In genomic region chr2:177622516-177622915, GRCh38 we compare ENCODE assay signal across 14 cellular contexts.
A peak's percentile ranks its signal among the peaks of the same experiment; 100 is the strongest.
DNase-seq lines count a peak whose midpoint lies in the region; ATAC-seq and TF ChIP-seq lines count a peak whose summit lies in the region.
"Had no signal": no experiment of that assay in that cellular context is flagged by ENCODE, and none has a peak within 500 bp of the region (broad histone marks: within the 10 kb centered on the region; RNA-seq: fewer than 3 reads in every experiment).

No MANE protein-coding gene starts in this region.

- no peaks in the 10 kb centered on the region for H3K27me3 ChIP-seq in GM23338 (ENCODE audit: insufficient read depth)

- DNase-seq in AG09309 (ENCODE audit: low read depth) (no peak), GM23338 (ENCODE audit: low spot score) (peak; percentile 54), WTC11 (ENCODE audit: low spot score) (peak; percentile 14), medulla oblongata (ENCODE audit: extremely low spot score) (peak; percentile 46), inferior parietal cortex (ENCODE audit: extremely low spot score) (no peak), mesenteric fat pad (ENCODE audit: low spot score) (no peak)
- no peak for DNase-seq in activated CD4-positive, alpha-beta T cell treated with anti-CD3 and anti-CD28 coated beads, Interleukin-2, amount 50 U/mL, for 1 hour
- DNase-seq: activated CD4-positive, CD25-positive, alpha-beta regulatory T cell; CD8-positive, alpha-beta memory T cell; stimulated activated CD4-positive, alpha-beta T cell treated with anti-CD3 and anti-CD28 coated beads, Interleukin-4, amount 100 ng/mL, for 4 hours had no signal

- H3K4me3 Mint-ChIP-seq in GM23338, result no peak overlapping the region
- no peak overlapping the region for H3K4me3 Mint-ChIP-seq in WTC11
- H3K4me3 Mint-ChIP-seq: natural killer cell treated with Interleukin-12 subunit alpha and Interleukin-12 subunit beta and Interleukin-15 and Interleukin-18, amount 100 ng/mL, for 72 hours had no signal

- no peaks in the 10 kb centered on the region for H3K9me2 ChIP-seq in GM23338 (ENCODE audit: insufficient read depth)

- peaks cover 17% of the 10 kb centered on the region; the same call in 1 of the 2 replicates for H3K4me1 ChIP-seq in GM23338 (ENCODE audit: insufficient read depth)

- CTCF ChIA-PET in WTC11 (lab: Charles Lee), result no interaction called here

- peaks cover 18% of the 10 kb centered on the region for H3K4me1 Mint-ChIP-seq in GM23338
- H3K4me1 Mint-ChIP-seq in WTC11, result peaks cover 13% of the 10 kb centered on the region; the same call in 1 of the 2 replicates

- H3K27ac ChIP-seq in GM23338 (ENCODE audit: low read depth), result no peak overlapping the region
- H3K27ac ChIP-seq: coronary artery had no signal

- H3K4me3 ChIP-seq in AG09309 (ENCODE audit: control insufficient read depth, low read depth, low read length) (no peak overlapping the region), GM23338 (no peak overlapping the region)
- H3K4me3 ChIP-seq: coronary artery had no signal

- no peaks in the 10 kb centered on the region for H3K36me3 Mint-ChIP-seq in GM23338 (ENCODE audit: low read depth)
- H3K36me3 Mint-ChIP-seq in WTC11, result no peaks in the 10 kb centered on the region
- H3K36me3 Mint-ChIP-seq: natural killer cell treated with Interleukin-12 subunit alpha and Interleukin-12 subunit beta and Interleukin-15 and Interleukin-18, amount 100 ng/mL, for 72 hours had no signal

- no peaks in the 10 kb centered on the region for H3K79me2 ChIP-seq in GM23338 (replicated peaks; ENCODE audit: insufficient read depth)

- H2AFZ ChIP-seq in GM23338, result peak overlapping the region; percentile 72

- H3F3A ChIP-seq in GM23338 (replicated peaks; ENCODE audit: low read depth), result no peaks in the 10 kb centered on the region

- H3K36me3 ChIP-seq in GM23338 (ENCODE audit: insufficient read depth), result no peaks in the 10 kb centered on the region

- TF ChIP-seq CTCF in AG09309 (IDR thresholded peaks at IDR 0.05; ENCODE audit: control insufficient read depth, insufficient read depth, low read depth, low read length, missing control alignments) (peak; percentile 62), GM23338 (conservative IDR thresholded peaks at IDR 0.05; ENCODE audit: low read depth in 2 of 2) (peak; percentile 18 to 25; a peak in 2 of 4 replicates), WTC11 (IDR thresholded peaks at IDR 0.05) (no peak)

- H3K27ac Mint-ChIP-seq in GM23338 (peak overlapping the region; percentile 71; the same call in 1 of the 2 replicates), WTC11 (no peak overlapping the region)
- H3K27ac Mint-ChIP-seq: natural killer cell treated with Interleukin-12 subunit alpha and Interleukin-12 subunit beta and Interleukin-15 and Interleukin-18, amount 100 ng/mL, for 72 hours had no signal

- H3K27me3 Mint-ChIP-seq in GM23338 (ENCODE audit: insufficient read depth, low read depth, poor library complexity), result peaks cover 4% of the 10 kb centered on the region
- peaks cover 17% of the 10 kb centered on the region; the same call in 1 of the 2 replicates for H3K27me3 Mint-ChIP-seq in WTC11 (ENCODE audit: low read depth)

- peak; percentile 30 for ATAC-seq in GM23338
- ATAC-seq in WTC11, result peak; percentile 47
- no peak for ATAC-seq in HG03039 (IDR thresholded peaks at IDR 0.05; ENCODE audit: unreplicated experiment)
- ATAC-seq: natural killer cell treated with Interleukin-12 subunit alpha and Interleukin-12 subunit beta and Interleukin-15 and Interleukin-18, amount 100 ng/mL, for 72 hours; Panc1 had no signal

- H3K9me3 Mint-ChIP-seq in GM23338 (no peaks in the 10 kb centered on the region), WTC11 (no peaks in the 10 kb centered on the region)
- H3K9me3 Mint-ChIP-seq: CD8-positive, alpha-beta memory T cell; natural killer cell treated with Interleukin-12 subunit alpha and Interleukin-12 subunit beta and Interleukin-15 and Interleukin-18, amount 100 ng/mL, for 72 hours had no signal

- H4K20me1 ChIP-seq in GM23338 (replicated peaks; ENCODE audit: insufficient read depth), result no peaks in the 10 kb centered on the region

- H3K4me2 ChIP-seq in GM23338, result no peak overlapping the region; the same call in 1 of the 2 replicates

- POLR2A ChIA-PET in WTC11 (lab: Charles Lee), result no interaction called here

TF ChIP-seq in GM23338, 12 proteins besides CTCF, POLR2A, EP300 and RAD21 (continues in another document):
- no peak for TF ChIP-seq ZNF331 (CRISPR knock-in tag; IDR thresholded peaks at IDR 0.05; ENCODE audit: low read depth)
- no peak for TF ChIP-seq EZH2 (IDR thresholded peaks at IDR 0.05; ENCODE audit: low read depth, unreplicated experiment)
- TF ChIP-seq NANOG (IDR thresholded peaks at IDR 0.05; ENCODE audit: borderline replicate concordance), result no peak
- no peak for TF ChIP-seq JUNB (IDR thresholded peaks at IDR 0.05; ENCODE audit: unreplicated experiment)
- TF ChIP-seq, protein P1, sequence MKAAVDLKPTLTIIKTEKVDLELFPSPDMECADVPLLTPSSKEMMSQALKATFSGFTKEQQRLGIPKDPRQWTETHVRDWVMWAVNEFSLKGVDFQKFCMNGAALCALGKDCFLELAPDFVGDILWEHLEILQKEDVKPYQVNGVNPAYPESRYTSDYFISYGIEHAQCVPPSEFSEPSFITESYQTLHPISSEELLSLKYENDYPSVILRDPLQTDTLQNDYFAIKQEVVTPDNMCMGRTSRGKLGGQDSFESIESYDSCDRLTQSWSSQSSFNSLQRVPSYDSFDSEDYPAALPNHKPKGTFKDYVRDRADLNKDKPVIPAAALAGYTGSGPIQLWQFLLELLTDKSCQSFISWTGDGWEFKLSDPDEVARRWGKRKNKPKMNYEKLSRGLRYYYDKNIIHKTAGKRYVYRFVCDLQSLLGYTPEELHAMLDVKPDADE (IDR thresholded peaks at IDR 0.05), result no peak
- TF ChIP-seq, protein P2, sequence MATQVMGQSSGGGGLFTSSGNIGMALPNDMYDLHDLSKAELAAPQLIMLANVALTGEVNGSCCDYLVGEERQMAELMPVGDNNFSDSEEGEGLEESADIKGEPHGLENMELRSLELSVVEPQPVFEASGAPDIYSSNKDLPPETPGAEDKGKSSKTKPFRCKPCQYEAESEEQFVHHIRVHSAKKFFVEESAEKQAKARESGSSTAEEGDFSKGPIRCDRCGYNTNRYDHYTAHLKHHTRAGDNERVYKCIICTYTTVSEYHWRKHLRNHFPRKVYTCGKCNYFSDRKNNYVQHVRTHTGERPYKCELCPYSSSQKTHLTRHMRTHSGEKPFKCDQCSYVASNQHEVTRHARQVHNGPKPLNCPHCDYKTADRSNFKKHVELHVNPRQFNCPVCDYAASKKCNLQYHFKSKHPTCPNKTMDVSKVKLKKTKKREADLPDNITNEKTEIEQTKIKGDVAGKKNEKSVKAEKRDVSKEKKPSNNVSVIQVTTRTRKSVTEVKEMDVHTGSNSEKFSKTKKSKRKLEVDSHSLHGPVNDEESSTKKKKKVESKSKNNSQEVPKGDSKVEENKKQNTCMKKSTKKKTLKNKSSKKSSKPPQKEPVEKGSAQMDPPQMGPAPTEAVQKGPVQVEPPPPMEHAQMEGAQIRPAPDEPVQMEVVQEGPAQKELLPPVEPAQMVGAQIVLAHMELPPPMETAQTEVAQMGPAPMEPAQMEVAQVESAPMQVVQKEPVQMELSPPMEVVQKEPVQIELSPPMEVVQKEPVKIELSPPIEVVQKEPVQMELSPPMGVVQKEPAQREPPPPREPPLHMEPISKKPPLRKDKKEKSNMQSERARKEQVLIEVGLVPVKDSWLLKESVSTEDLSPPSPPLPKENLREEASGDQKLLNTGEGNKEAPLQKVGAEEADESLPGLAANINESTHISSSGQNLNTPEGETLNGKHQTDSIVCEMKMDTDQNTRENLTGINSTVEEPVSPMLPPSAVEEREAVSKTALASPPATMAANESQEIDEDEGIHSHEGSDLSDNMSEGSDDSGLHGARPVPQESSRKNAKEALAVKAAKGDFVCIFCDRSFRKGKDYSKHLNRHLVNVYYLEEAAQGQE (IDR thresholded peaks at IDR 0.05; ENCODE audit: unreplicated experiment), result no peak

TF ChIP-seq in WTC11, 78 proteins besides CTCF, POLR2A, EP300 and RAD21:
- TF ChIP-seq TEAD4 (CRISPR knock-in tag; IDR thresholded peaks at IDR 0.05) (no peak), GABPB1 (CRISPR knock-in tag; IDR thresholded peaks at IDR 0.05) (peak; percentile 32; the same call in 1 of the 2 replicates), OVOL2 (CRISPR knock-in tag; IDR thresholded peaks at IDR 0.05; ENCODE audit: borderline replicate concordance) (no peak)
- TF ChIP-seq, protein P3, sequence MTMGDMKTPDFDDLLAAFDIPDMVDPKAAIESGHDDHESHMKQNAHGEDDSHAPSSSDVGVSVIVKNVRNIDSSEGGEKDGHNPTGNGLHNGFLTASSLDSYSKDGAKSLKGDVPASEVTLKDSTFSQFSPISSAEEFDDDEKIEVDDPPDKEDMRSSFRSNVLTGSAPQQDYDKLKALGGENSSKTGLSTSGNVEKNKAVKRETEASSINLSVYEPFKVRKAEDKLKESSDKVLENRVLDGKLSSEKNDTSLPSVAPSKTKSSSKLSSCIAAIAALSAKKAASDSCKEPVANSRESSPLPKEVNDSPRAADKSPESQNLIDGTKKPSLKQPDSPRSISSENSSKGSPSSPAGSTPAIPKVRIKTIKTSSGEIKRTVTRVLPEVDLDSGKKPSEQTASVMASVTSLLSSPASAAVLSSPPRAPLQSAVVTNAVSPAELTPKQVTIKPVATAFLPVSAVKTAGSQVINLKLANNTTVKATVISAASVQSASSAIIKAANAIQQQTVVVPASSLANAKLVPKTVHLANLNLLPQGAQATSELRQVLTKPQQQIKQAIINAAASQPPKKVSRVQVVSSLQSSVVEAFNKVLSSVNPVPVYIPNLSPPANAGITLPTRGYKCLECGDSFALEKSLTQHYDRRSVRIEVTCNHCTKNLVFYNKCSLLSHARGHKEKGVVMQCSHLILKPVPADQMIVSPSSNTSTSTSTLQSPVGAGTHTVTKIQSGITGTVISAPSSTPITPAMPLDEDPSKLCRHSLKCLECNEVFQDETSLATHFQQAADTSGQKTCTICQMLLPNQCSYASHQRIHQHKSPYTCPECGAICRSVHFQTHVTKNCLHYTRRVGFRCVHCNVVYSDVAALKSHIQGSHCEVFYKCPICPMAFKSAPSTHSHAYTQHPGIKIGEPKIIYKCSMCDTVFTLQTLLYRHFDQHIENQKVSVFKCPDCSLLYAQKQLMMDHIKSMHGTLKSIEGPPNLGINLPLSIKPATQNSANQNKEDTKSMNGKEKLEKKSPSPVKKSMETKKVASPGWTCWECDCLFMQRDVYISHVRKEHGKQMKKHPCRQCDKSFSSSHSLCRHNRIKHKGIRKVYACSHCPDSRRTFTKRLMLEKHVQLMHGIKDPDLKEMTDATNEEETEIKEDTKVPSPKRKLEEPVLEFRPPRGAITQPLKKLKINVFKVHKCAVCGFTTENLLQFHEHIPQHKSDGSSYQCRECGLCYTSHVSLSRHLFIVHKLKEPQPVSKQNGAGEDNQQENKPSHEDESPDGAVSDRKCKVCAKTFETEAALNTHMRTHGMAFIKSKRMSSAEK (CRISPR knock-in tag; IDR thresholded peaks at IDR 0.05; ENCODE audit: borderline replicate concordance), result no peak

Comparison
In these comparisons a context has a peak if more than half of its experiments do, and no peak if none do; other contexts are left out.
1. DNase-seq: peak in GM23338 (single experiment), WTC11 (single experiment) and medulla oblongata (single experiment); none in AG09309 (single experiment), inferior parietal cortex (single experiment), mesenteric fat pad (single experiment) and activated CD4-positive, alpha-beta T cell treated with anti-CD3 and anti-CD28 coated beads, Interleukin-2, amount 50 U/mL, for 1 hour (single experiment).